2 cellular contexts compared by ENCODE assay signal in genomic region chr17:44012391-44012790, GRCh38.
A peak's percentile ranks its signal among the peaks of the same experiment; 100 is the strongest.
TF ChIP-seq lines count a peak whose summit lies in the region.

No MANE protein-coding gene starts in this region.

TF ChIP-seq in HEK293, 187 proteins besides CTCF, POLR2A, EP300 and RAD21 (continues in another document):
- TF ChIP-seq ZSCAN23 (tag by site-specific recombination; IDR thresholded peaks at IDR 0.05) (no peak), ZNF704 (tag by site-specific recombination; IDR thresholded peaks at IDR 0.05) (no peak), ZNF280D (tag by site-specific recombination; IDR thresholded peaks at IDR 0.05) (no peak), REST (tag by site-specific recombination; IDR thresholded peaks at IDR 0.05) (no peak), ZNF398 (tag by site-specific recombination; IDR thresholded peaks at IDR 0.05) (no peak), ZNF362 (tag by site-specific recombination; IDR thresholded peaks at IDR 0.05) (no peak), BCL6B (tag by site-specific recombination; IDR thresholded peaks at IDR 0.05) (no peak), PRDM1 (tag by site-specific recombination; IDR thresholded peaks at IDR 0.05) (no peak), EGR2 (tag by site-specific recombination; IDR thresholded peaks at IDR 0.05; ENCODE audit: low read depth) (no peak), FEZF1 (tag by site-specific recombination; IDR thresholded peaks at IDR 0.05) (no peak), ZIC2 (tag by site-specific recombination; IDR thresholded peaks at IDR 0.05) (peak; percentile 89), GLIS1 (tag by site-specific recombination; IDR thresholded peaks at IDR 0.05) (peak; percentile 99), ZNF664 (tag by site-specific recombination; IDR thresholded peaks at IDR 0.05) (no peak)

TF ChIP-seq in K562, 482 proteins besides CTCF, POLR2A, EP300 and RAD21:
- TF ChIP-seq KHSRP (IDR thresholded peaks at IDR 0.05), result no peak
- TF ChIP-seq NFIC (IDR thresholded peaks at IDR 0.05), result peak; percentile 48
- TF ChIP-seq NFYB (IDR thresholded peaks at IDR 0.05; ENCODE audit: extremely low read depth, insufficient read length), result no peak
- TF ChIP-seq PATZ1 (CRISPR knock-in tag; IDR thresholded peaks at IDR 0.05; ENCODE audit: borderline replicate concordance), result no peak
- TF ChIP-seq SRSF1 (IDR thresholded peaks at IDR 0.05; ENCODE audit: low read depth, low read length), result no peak
- TF ChIP-seq ZBTB34 (CRISPR knock-in tag; IDR thresholded peaks at IDR 0.05), result no peak
